In the genomic region with DNA sequence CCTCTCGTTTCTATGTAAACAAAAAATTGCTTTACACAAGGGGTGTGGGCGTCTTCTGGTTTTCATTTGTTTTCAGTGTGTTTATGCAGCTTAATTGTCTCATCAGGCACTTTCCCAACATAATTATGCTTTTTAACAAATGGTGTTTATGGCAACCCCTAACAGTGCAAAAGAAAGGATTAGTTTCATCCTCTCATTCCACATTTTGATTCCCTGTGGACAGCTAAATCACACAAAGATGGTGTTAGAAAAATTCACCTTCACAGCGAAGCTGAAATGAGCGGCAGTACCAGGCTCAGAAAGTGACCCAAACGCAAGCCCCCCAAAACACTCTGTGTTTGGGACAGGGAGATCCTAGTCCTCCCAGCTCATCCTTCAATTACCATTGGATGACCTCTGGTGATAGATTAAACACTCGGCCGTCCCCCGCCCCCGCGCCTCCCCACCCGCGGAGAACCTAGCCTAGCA, we compare ENCODE assay signal across 7 cellular contexts. TPM values are rescaled to one million over a fixed set of nuclear protein-coding genes. Genes with fewer than 3 reads are reported as not detected.
DNase-seq lines count a peak whose midpoint lies in the region; ATAC-seq and TF ChIP-seq lines count a peak whose summit lies in the region.

No MANE protein-coding gene starts in this region.

- no peak overlapping the region for H3T11ph ChIP-seq in H9 (ENCODE audit: low read length)

- H4K91ac ChIP-seq in H9 (ENCODE audit: insufficient read length, low read depth, low read length) = no peak overlapping the region

- H3K27ac Mint-ChIP-seq in H9 (no peak overlapping the region), activated B cell treated with CpG ODN at 0.5 μM for 24 hours (no peak overlapping the region)
- no peak overlapping the region for H3K27ac Mint-ChIP-seq in stimulated activated effector memory CD8-positive, alpha-beta T cell treated with anti-CD3 and anti-CD28 coated beads, Interleukin-12 subunit alpha, Interleukin-12 subunit beta, amount 100 ng/mL, for 72 hours

- H2AK5ac ChIP-seq in H9 (ENCODE audit: insufficient read length, low read length) = no peak overlapping the region

- no peak overlapping the region for H2BK120ac ChIP-seq in H9 (ENCODE audit: low read depth, low read length, poor library complexity, severe bottlenecking)

- no peak overlapping the region for H2AFZ ChIP-seq in H9 (ENCODE audit: low read length)

- peaks cover 31 to 38% of the 10 kb centered on the region in 2 experiments for H3K4me1 Mint-ChIP-seq in H9
- H3K4me1 Mint-ChIP-seq in activated B cell treated with CpG ODN at 0.5 μM for 24 hours = peaks cover 11% of the 10 kb centered on the region
- peaks cover 7% of the 10 kb centered on the region for H3K4me1 Mint-ChIP-seq in stimulated activated effector memory CD8-positive, alpha-beta T cell treated with anti-CD3 and anti-CD28 coated beads, Interleukin-12 subunit alpha, Interleukin-12 subunit beta, amount 100 ng/mL, for 72 hours

- H2BK5ac ChIP-seq in H9 (ENCODE audit: insufficient read length, low read length) = no peak overlapping the region

- peaks cover 6% of the 10 kb centered on the region for H3K23me2 ChIP-seq in H9 (ENCODE audit: insufficient read length, low read depth, low read length, poor library complexity, severe bottlenecking)

- no peak overlapping the region for H4K8ac ChIP-seq in H9 (replicated peaks; ENCODE audit: insufficient read length, low read depth, low read length)

- no peak overlapping the region for H3K23ac ChIP-seq in H9 (ENCODE audit: insufficient read length, low read depth, low read length)

- no peak overlapping the region for H3K56ac ChIP-seq in H9 (ENCODE audit: insufficient read length, low read depth, low read length)

- peak overlapping the region; percentile 58 for H3K4me2 ChIP-seq in H9 (ENCODE audit: insufficient read depth, insufficient read length, low read length)

- H3K36me3 Mint-ChIP-seq in H9 (ENCODE audit: insufficient read depth in 1 of 3, low read depth in 3 of 3) (no peaks in the 10 kb centered on the region), activated B cell treated with CpG ODN at 0.5 μM for 24 hours (ENCODE audit: low read depth) (peaks cover 2% of the 10 kb centered on the region)
- no peaks in the 10 kb centered on the region for H3K36me3 Mint-ChIP-seq in stimulated activated effector memory CD8-positive, alpha-beta T cell treated with anti-CD3 and anti-CD28 coated beads, Interleukin-12 subunit alpha, Interleukin-12 subunit beta, amount 100 ng/mL, for 72 hours

- peak overlapping the region; percentile 63 for H3K4me3 ChIP-seq in iPS-11a (ENCODE audit: low read depth, low read length)

- TF ChIP-seq CTCF in H9 (conservative IDR thresholded peaks at IDR 0.05) (no peak), activated B cell treated with CpG ODN at 0.5 μM for 24 hours (IDR thresholded peaks at IDR 0.05) (no peak)

- POLR2A ChIA-PET in activated B cell treated with CpG ODN at 0.5 μM for 24 hours (lab: Charles Lee) = interaction anchor here (0.6 kb wide), 1 partner anchor 1302 kb away, joined by 5 read pairs; no protein-coding TSS in a partner anchor

- no peaks in the 10 kb centered on the region for H3K27me3 ChIP-seq in H9 (ENCODE audit: insufficient read depth, low read length)

- H3K9me3 ChIP-seq in H9 (ENCODE audit: control insufficient read depth, low read depth, low read length) = no peaks in the 10 kb centered on the region

- H2BK15ac ChIP-seq in H9 (ENCODE audit: low read depth, low read length) = no peak overlapping the region

- H3K4ac ChIP-seq in H9 (ENCODE audit: low read depth, low read length) = no peak overlapping the region

- no peak overlapping the region for H2BK20ac ChIP-seq in H9 (ENCODE audit: low read depth, low read length, poor library complexity, severe bottlenecking)

- H3K27me3 Mint-ChIP-seq in H9 (ENCODE audit: low read depth) (peaks cover 1% of the 10 kb centered on the region), activated B cell treated with CpG ODN at 0.5 μM for 24 hours (no peaks in the 10 kb centered on the region)

- peak overlapping the region; percentile 39 for H3K9ac ChIP-seq in H9 (ENCODE audit: extremely low read depth, insufficient read length, low read length)

- H2BK12ac ChIP-seq in H9 (ENCODE audit: insufficient read length, low read depth, low read length) = no peak overlapping the region

- H3K79me1 ChIP-seq in H9 (ENCODE audit: insufficient read depth, low read depth, low read length, poor library complexity, severe bottlenecking) = no peaks in the 10 kb centered on the region

- intact Hi-C loops in activated B cell treated with CpG ODN at 0.5 μM for 24 hours (cut with micrococcal nuclease) = loop anchor here (5.0 to 10.0 kb wide), 3 partner anchors 385 to 662 kb away; partner anchors contain the start of gene KCTD18

- no peaks in the 10 kb centered on the region for H3K79me2 ChIP-seq in H9 (ENCODE audit: insufficient read depth, low read length)

- no peaks in the 10 kb centered on the region for H4K20me1 ChIP-seq in H9 (ENCODE audit: control insufficient read depth, insufficient read depth, insufficient read length)

- CTCF ChIA-PET in activated B cell treated with CpG ODN at 0.5 μM for 24 hours (lab: Charles Lee) = interaction anchor here (1.1 to 1.4 kb wide), 2 partner anchors 8 to 10 kb away, joined by 3 to 4 read pairs; no protein-coding TSS in a partner anchor

- H3K18ac ChIP-seq in H9 (ENCODE audit: insufficient read length, low read depth, low read length) = no peak overlapping the region

- no CpG with 5 or more reads among the region's 12 CpGs for WGBS in H9 (ENCODE audit: extremely low coverage, insufficient read length, low lambda C conversion rate)

- no peak overlapping the region for H3K27ac ChIP-seq in H9 (ENCODE audit: insufficient read length, low read depth, low read length)

- DNase-seq in H9 (no peak), activated B cell treated with CpG ODN at 0.5 μM for 24 hours (no peak), NCI-H446 treated with DMSO at 0.1 percent for 48 hours (lab: John Stamatoyannopoulos, UW) (no peak), AG20443 (ENCODE audit: low spot score) (no peak)
- no peak for DNase-seq in stimulated activated effector memory CD8-positive, alpha-beta T cell treated with anti-CD3 and anti-CD28 coated beads, Interleukin-12 subunit alpha, Interleukin-12 subunit beta, amount 100 ng/mL, for 72 hours (ENCODE audit: low spot score in 2 of 2)
- DNase-seq in stimulated activated CD8-positive, alpha-beta memory T cell treated with anti-CD3 and anti-CD28 coated beads, Interleukin-4, amount 100 ng/mL, for 48 hours = no peak

- H4K5ac ChIP-seq in H9 (ENCODE audit: insufficient read length, low read depth, low read length) = no peak overlapping the region

- H3K9me3 Mint-ChIP-seq in H9 = peaks cover 0 to 3% of the 10 kb centered on the region in 2 experiments; a peak in 1 of 5 replicates
- no peaks in the 10 kb centered on the region for H3K9me3 Mint-ChIP-seq in activated B cell treated with CpG ODN at 0.5 μM for 24 hours
- H3K9me3 Mint-ChIP-seq in stimulated activated effector memory CD8-positive, alpha-beta T cell treated with anti-CD3 and anti-CD28 coated beads, Interleukin-12 subunit alpha, Interleukin-12 subunit beta, amount 100 ng/mL, for 72 hours = no peaks in the 10 kb centered on the region

- H3K14ac ChIP-seq in H9 (ENCODE audit: insufficient read depth, low read length) = peak overlapping the region; percentile 22; the same call in 1 of the 2 replicates

- peaks cover 3% of the 10 kb centered on the region; the same call in 1 of the 2 replicates for H3K4me1 ChIP-seq in H9 (ENCODE audit: insufficient read depth, low read length)

- no peak for ATAC-seq in activated B cell treated with CpG ODN at 0.5 μM for 24 hours (ENCODE audit: low read depth)
- ATAC-seq in stimulated activated effector memory CD8-positive, alpha-beta T cell treated with anti-CD3 and anti-CD28 coated beads, Interleukin-12 subunit alpha, Interleukin-12 subunit beta, amount 100 ng/mL, for 72 hours = no peak

- H3K4me3 Mint-ChIP-seq in H9 (peak overlapping the region; percentile 63 to 79), activated B cell treated with CpG ODN at 0.5 μM for 24 hours (peak overlapping the region; percentile 78)
- H3K4me3 Mint-ChIP-seq in stimulated activated effector memory CD8-positive, alpha-beta T cell treated with anti-CD3 and anti-CD28 coated beads, Interleukin-12 subunit alpha, Interleukin-12 subunit beta, amount 100 ng/mL, for 72 hours = peak overlapping the region; percentile 80

RNA-seq across cellular contexts. Expression of gene FTCDNL1, which starts 0.7 kb away (rescaled TPM):
- 0.81 and 2.0 TPM in 2 replicates for total RNA-seq in H9 (2021)
- total RNA-seq in activated B cell treated with CpG ODN at 0.5 μM for 24 hours = 1.4 and 1.5 TPM in 2 replicates
